ENCODE assay signal across 23 cellular contexts in the genomic region with DNA sequence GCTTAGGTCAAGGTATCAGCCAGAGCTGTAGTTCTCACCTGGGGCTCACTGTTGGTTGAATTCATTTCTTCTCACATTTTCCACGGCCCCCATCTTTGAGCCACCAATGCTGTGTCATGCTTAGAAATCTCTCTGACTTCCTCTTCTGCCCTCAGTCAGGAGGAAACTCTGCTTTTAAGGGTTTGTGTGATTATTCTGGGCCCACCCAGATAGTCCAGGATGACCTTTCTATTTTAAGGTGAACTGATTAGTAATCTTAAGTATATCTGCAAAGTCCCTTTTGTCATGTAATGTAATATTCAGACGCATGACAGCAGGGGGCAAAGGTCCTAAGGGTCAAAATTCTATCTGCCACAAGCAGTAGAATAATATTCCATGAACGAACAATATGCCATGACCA.
DNase-seq lines count a peak whose midpoint lies in the region; ATAC-seq and TF ChIP-seq lines count a peak whose summit lies in the region.
"Had no signal": no experiment of that assay in that cellular context is flagged by ENCODE, and none has a peak within 500 bp of the region (broad histone marks: within the 10 kb centered on the region; RNA-seq: fewer than 3 reads in every experiment).

No MANE protein-coding gene starts in this region.

- H3K4me1 Mint-ChIP-seq in stimulated activated naive CD8-positive, alpha-beta T cell treated with anti-CD3 and anti-CD28 coated beads, Interleukin-15, amount 100 ng/mL, for 72 hours, result peaks cover 17% of the 10 kb centered on the region
- H3K4me1 Mint-ChIP-seq: H9 had no signal

- no peak overlapping the region for H3K4me3 Mint-ChIP-seq in stimulated activated naive CD8-positive, alpha-beta T cell treated with anti-CD3 and anti-CD28 coated beads, Interleukin-15, amount 100 ng/mL, for 72 hours
- H3K4me3 Mint-ChIP-seq: H9 had no signal

- H3K27me3 ChIP-seq in colonic mucosa, result no peaks in the 10 kb centered on the region
- peaks cover 16% of the 10 kb centered on the region for H3K27me3 ChIP-seq in A673 (replicated peaks; ENCODE audit: insufficient read depth, low read depth, low read length, poor library complexity)
- no peaks in the 10 kb centered on the region for H3K27me3 ChIP-seq in ascending aorta

- peaks cover 0 to 5% of the 10 kb centered on the region in 2 donors for H3K9me3 Mint-ChIP-seq in stimulated activated naive CD8-positive, alpha-beta T cell treated with anti-CD3 and anti-CD28 coated beads, Interleukin-15, amount 100 ng/mL, for 72 hours

- H3K4me3 ChIP-seq in colonic mucosa, result no peak overlapping the region
- no peak overlapping the region for H3K4me3 ChIP-seq in A673 (ENCODE audit: low read depth, low read length, poor library complexity, severe bottlenecking)
- H3K4me3 ChIP-seq in ascending aorta, result no peak overlapping the region
- H3K4me3 ChIP-seq: A549 had no signal

- no peak for TF ChIP-seq CTCF in colonic mucosa (IDR thresholded peaks at IDR 0.05)
- no peak for TF ChIP-seq CTCF in A673 (conservative IDR thresholded peaks at IDR 0.05; ENCODE audit: low read depth, low read length)
- TF ChIP-seq CTCF in ascending aorta (IDR thresholded peaks at IDR 0.05), result no peak

- H3K9me3 ChIP-seq in colonic mucosa (no peaks in the 10 kb centered on the region), A673 (ENCODE audit: low read depth, low read length, poor library complexity, severe bottlenecking) (no peaks in the 10 kb centered on the region), ascending aorta (no peaks in the 10 kb centered on the region)
- H3K9me3 ChIP-seq: SK-N-SH had no signal

- H3K36me3 ChIP-seq in colonic mucosa, result no peaks in the 10 kb centered on the region
- H3K36me3 ChIP-seq in A673 (ENCODE audit: insufficient read depth, low read length, poor library complexity, severe bottlenecking), result no peaks in the 10 kb centered on the region
- H3K36me3 ChIP-seq in ascending aorta, result no peaks in the 10 kb centered on the region

- POLR2A ChIA-PET in A673 (lab: Charles Lee; ENCODE audit: low non-redundant PET), result no interaction called here

- peaks cover 30% of the 10 kb centered on the region for H3K27me3 Mint-ChIP-seq in stimulated activated naive CD8-positive, alpha-beta T cell treated with anti-CD3 and anti-CD28 coated beads, Interleukin-15, amount 100 ng/mL, for 72 hours
- H3K27me3 Mint-ChIP-seq: IgD-negative memory B cell had no signal

- CTCF ChIA-PET in A673 (lab: Charles Lee), result interaction anchor here (0.7 kb wide), 1 partner anchor 20 kb away, joined by 13 read pairs; no protein-coding TSS in a partner anchor

- H3K27ac ChIP-seq in colonic mucosa, result no peak overlapping the region
- H3K27ac ChIP-seq in A673 (ENCODE audit: low read depth, low read length, poor library complexity, severe bottlenecking), result no peak overlapping the region
- no peak overlapping the region for H3K27ac ChIP-seq in ascending aorta
- H3K27ac ChIP-seq: A549, C4-2B, HL-60 had no signal

- intact Hi-C loops in colonic mucosa (cut with DNase I), result no loop called here
- intact Hi-C loops in A673 (cut with micrococcal nuclease; ENCODE audit: unreplicated experiment), result no loop called here
- intact Hi-C loops in ascending aorta (cut with DNase I), result no loop called here

- H3K9ac ChIP-seq in colonic mucosa (ENCODE audit: low read depth in 2 of 2, low read length in 2 of 2), result no peak overlapping the region
- H3K9ac ChIP-seq: SK-N-SH had no signal

- H3K4me1 ChIP-seq in colonic mucosa, result no peaks in the 10 kb centered on the region
- no peaks in the 10 kb centered on the region for H3K4me1 ChIP-seq in A673 (ENCODE audit: insufficient read depth, low read length, poor library complexity, severe bottlenecking)
- H3K4me1 ChIP-seq in ascending aorta, result no peaks in the 10 kb centered on the region
- H3K4me1 ChIP-seq: A549 had no signal

- no TSS peak for BruUV-seq in A673 (replicated peaks; lab: Mats Ljungman, UMichigan)

- H3K27ac Mint-ChIP-seq in stimulated activated naive CD8-positive, alpha-beta T cell treated with anti-CD3 and anti-CD28 coated beads, Interleukin-15, amount 100 ng/mL, for 72 hours, result no peak overlapping the region
- H3K27ac Mint-ChIP-seq: H9, IgD-negative memory B cell had no signal

- ATAC-seq in stimulated activated naive CD8-positive, alpha-beta T cell treated with anti-CD3 and anti-CD28 coated beads, Interleukin-15, Interleukin-2, amounts not matched to agents 100 U/mL and 50 U/mL, for 24 hours, result peak; percentile 65
- ATAC-seq in stimulated activated naive CD8-positive, alpha-beta T cell treated with anti-CD3 and anti-CD28 coated beads, Interleukin-15, amount 100 ng/mL, for 72 hours, result no peak
- no peak for ATAC-seq in GM21367 (IDR thresholded peaks at IDR 0.05; ENCODE audit: unreplicated experiment)
- ATAC-seq: A549, Panc1, Right ventricle myocardium inferior had no signal

- DNase-seq in stimulated activated naive CD8-positive, alpha-beta T cell treated with anti-CD3 and anti-CD28 coated beads, Interleukin-15, Interleukin-2, amounts not matched to agents 100 U/mL and 50 U/mL, for 24 hours, result no peak
- no peak for DNase-seq in stimulated activated naive CD8-positive, alpha-beta T cell treated with anti-CD3 and anti-CD28 coated beads, Interleukin-15, amount 100 ng/mL, for 72 hours
- DNase-seq in NOMO-1 treated with DMSO at 0.1 percent for 48 hours (lab: John Stamatoyannopoulos, UW; ENCODE audit: unreplicated experiment) (peak; percentile 74), colonic mucosa (peak; percentile 8), A673 (ENCODE audit: low spot score) (no peak), ascending aorta (ENCODE audit: low spot score in 2 of 2) (no peak)
- no peak for DNase-seq in stimulated activated CD4-positive, alpha-beta T cell treated with anti-CD3 and anti-CD28 coated beads, Interleukin-2, amount 100 ng/mL, for 48 hours
- DNase-seq: DMS153, EL, H9, NCI-H1048, NCI-H1436 treated with DMSO at 0.1 percent for 48 hours, NCI-H2029 treated with DMSO at 0.1 percent for 48 hours, NCI-H2171 treated with DMSO at 0.1 percent for 48 hours, NCI-H748 treated with DMSO at 0.1 percent for 48 hours, SK-N-SH had no signal

Comparison
In these comparisons a context has a peak if more than half of its experiments do, and no peak if none do; other contexts are left out.
1. DNase-seq: peak in NOMO-1 treated with DMSO at 0.1 percent for 48 hours (single experiment) and colonic mucosa (single experiment); none in stimulated activated naive CD8-positive, alpha-beta T cell treated with anti-CD3 and anti-CD28 coated beads, Interleukin-15, Interleukin-2, amounts not matched to agents 100 U/mL and 50 U/mL, for 24 hours (single experiment), stimulated activated naive CD8-positive, alpha-beta T cell treated with anti-CD3 and anti-CD28 coated beads, Interleukin-15, amount 100 ng/mL, for 72 hours (0 of 2), A673 (single experiment), stimulated activated CD4-positive, alpha-beta T cell treated with anti-CD3 and anti-CD28 coated beads, Interleukin-2, amount 100 ng/mL, for 48 hours (0 of 2) and ascending aorta (0 of 2).